Comparison of ENCODE assay signal across 1 cellular context in genomic region chr10:122113161-122113944, GRCh38.
TF ChIP-seq lines count a peak whose summit lies in the region.

No MANE protein-coding gene starts in this region.

TF ChIP-seq in WTC11, 78 proteins besides CTCF, POLR2A, EP300 and RAD21 (continued from another document):
- TF ChIP-seq MLX (CRISPR knock-in tag; IDR thresholded peaks at IDR 0.05) (no peak), FOXK1 (CRISPR knock-in tag; IDR thresholded peaks at IDR 0.05) (no peak), STAT6 (CRISPR knock-in tag; conservative IDR thresholded peaks at IDR 0.05; ENCODE audit: low read depth) (0 out of 2 replicates have a peak, but pooled peaks have one; percentile 32), NFYB (CRISPR knock-in tag; conservative IDR thresholded peaks at IDR 0.05; ENCODE audit: low read depth) (0 out of 2 replicates have a peak, but pooled peaks have one; percentile 14), ZNF425 (CRISPR knock-in tag; conservative IDR thresholded peaks at IDR 0.05) (no peak), RORB (CRISPR knock-in tag; IDR thresholded peaks at IDR 0.05) (no peak), OVOL2 (CRISPR knock-in tag; IDR thresholded peaks at IDR 0.05; ENCODE audit: borderline replicate concordance) (no peak), ARID4B (CRISPR knock-in tag; IDR thresholded peaks at IDR 0.05; ENCODE audit: borderline replicate concordance) (no peak), CDX4 (CRISPR knock-in tag; IDR thresholded peaks at IDR 0.05; ENCODE audit: borderline replicate concordance) (no peak), CBFB (CRISPR knock-in tag; IDR thresholded peaks at IDR 0.05; ENCODE audit: low read depth) (no peak), HMGXB4 (CRISPR knock-in tag; IDR thresholded peaks at IDR 0.05) (peak; percentile 91; the same call in 1 of the 2 replicates), ATF1 (CRISPR knock-in tag; IDR thresholded peaks at IDR 0.05) (no peak), ZNF219 (CRISPR knock-in tag; IDR thresholded peaks at IDR 0.05; ENCODE audit: borderline replicate concordance) (no peak), CREB1 (CRISPR knock-in tag; IDR thresholded peaks at IDR 0.05) (no peak), FOXP4 (CRISPR knock-in tag; IDR thresholded peaks at IDR 0.05) (no peak), TEAD1 (CRISPR knock-in tag; IDR thresholded peaks at IDR 0.05) (no peak), JAZF1 (CRISPR knock-in tag; IDR thresholded peaks at IDR 0.05) (no peak), ZBTB43 (CRISPR knock-in tag; IDR thresholded peaks at IDR 0.05) (0 out of 2 replicates have a peak, but pooled peaks have one; percentile 34), ZNF232 (CRISPR knock-in tag; IDR thresholded peaks at IDR 0.05) (peak; percentile 7; the same call in 1 of the 2 replicates), ZNF263 (CRISPR knock-in tag; IDR thresholded peaks at IDR 0.05; ENCODE audit: low read depth) (no peak), ZNF416 (CRISPR knock-in tag; IDR thresholded peaks at IDR 0.05) (no peak), ZNF671 (CRISPR knock-in tag; IDR thresholded peaks at IDR 0.05) (no peak), MYBL2 (CRISPR knock-in tag; IDR thresholded peaks at IDR 0.05) (peak; percentile 71), TCF7 (CRISPR knock-in tag; IDR thresholded peaks at IDR 0.05; ENCODE audit: low read depth) (no peak), PRRX2 (CRISPR knock-in tag; IDR thresholded peaks at IDR 0.05) (no peak), FOXP1 (CRISPR knock-in tag; IDR thresholded peaks at IDR 0.05; ENCODE audit: borderline replicate concordance) (peak; percentile 40; the same call in 1 of the 2 replicates), ZBTB21 (CRISPR knock-in tag; IDR thresholded peaks at IDR 0.05; ENCODE audit: borderline replicate concordance) (peak; percentile 71; the same call in 1 of the 2 replicates), ATF6 (CRISPR knock-in tag; IDR thresholded peaks at IDR 0.05) (no peak), NR3C1 (CRISPR knock-in tag; conservative IDR thresholded peaks at IDR 0.05; ENCODE audit: low read depth) (no peak), ZMAT4 (CRISPR knock-in tag; IDR thresholded peaks at IDR 0.05) (no peak), ZNF121 (CRISPR knock-in tag; IDR thresholded peaks at IDR 0.05) (no peak)
TF ChIP-seq in WTC11: peak in this region for 16.
